ENCODE assay signal across 9 cellular contexts in genomic region chr12:1692221-1692620, GRCh38. TPM values are rescaled to one million over a fixed set of nuclear protein-coding genes. Genes with fewer than 3 reads are reported as not detected.
DNase-seq lines count a peak whose midpoint lies in the region; ATAC-seq and TF ChIP-seq lines count a peak whose summit lies in the region.
"Had no signal": no experiment of that assay in that cellular context is flagged by ENCODE, and none has a peak within 500 bp of the region (broad histone marks: within the 10 kb centered on the region; RNA-seq: fewer than 3 reads in every experiment).

No MANE protein-coding gene starts in this region.

- H3K4me1 ChIP-seq in liver (ENCODE audit: control insufficient read depth in 4 of 4, insufficient read depth in 4 of 4, low read length in 3 of 4) (peaks cover 1 to 27% (median 13%) of the 10 kb centered on the region in 4 donors), tibial nerve (peaks cover 0 to 57% (median 12%) of the 10 kb centered on the region in 4 donors)

- no peaks in the 10 kb centered on the region for H3K27me3 Mint-ChIP-seq in activated naive CD4-positive, alpha-beta T cell treated with anti-CD3 and anti-CD28 coated beads, Interleukin-2, amount 50 U/mL, for 24 hours

- peak overlapping the region; percentile 82 to 98 for H3K9ac ChIP-seq in liver (ENCODE audit: low read depth in 1 of 2, low read length in 2 of 2)

- 18% methylated on average over 4 of the region's 4 CpGs for WGBS in liver
- 17 to 18% methylated on average over 4 of the region's 4 CpGs for WGBS in tibial nerve, 2 donors

- peaks cover 0 to 2% (median 0%) of the 10 kb centered on the region in 4 donors for H3K36me3 ChIP-seq in liver (ENCODE audit: control insufficient read depth in 4 of 4, insufficient read depth in 3 of 4, low read depth in 1 of 4, low read length in 3 of 4)
- H3K36me3 ChIP-seq in tibial nerve: no peaks in the 10 kb centered on the region

- TF ChIP-seq RAD21 in liver (IDR thresholded peaks at IDR 0.05): no peak

- peaks cover 59% of the 10 kb centered on the region for H3K4me1 Mint-ChIP-seq in activated naive CD4-positive, alpha-beta T cell treated with anti-CD3 and anti-CD28 coated beads, Interleukin-2, amount 50 U/mL, for 24 hours

- H3K27ac ChIP-seq in liver (ENCODE audit: low read depth in 1 of 2, low read length in 2 of 2): peak overlapping the region; percentile 99
- peak overlapping the region in 3 of 4 donors; percentile 98 to 99 (median 98) for H3K27ac ChIP-seq in tibial nerve

- no peak for DNase-seq in activated naive CD4-positive, alpha-beta T cell treated with Interleukin-2 at 50 U/mL for 16 hours
- no peak for DNase-seq in activated naive CD4-positive, alpha-beta T cell treated with anti-CD3 and anti-CD28 coated beads, Interleukin-2, amount 50 U/mL, for 72 hours (ENCODE audit: low spot score in 2 of 2)
- DNase-seq in tibial nerve (ENCODE audit: low spot score in 2 of 2) (no peak), cerebellum (ENCODE audit: low spot score) (no peak)
- DNase-seq: occipital lobe had no signal

- no peak for TF ChIP-seq EP300 in tibial nerve (IDR thresholded peaks at IDR 0.05)

- H3K4me3 ChIP-seq in liver (ENCODE audit: low read depth in 1 of 3, low read length in 3 of 3): peak overlapping the region in 2 of 3 donors; percentile 74 to 84
- peak overlapping the region; percentile 9 to 99 (median 72) for H3K4me3 ChIP-seq in tibial nerve

- H3K9me3 ChIP-seq in liver (ENCODE audit: control insufficient read depth in 4 of 4, low read length in 3 of 4) (no peaks in the 10 kb centered on the region), tibial nerve (no peaks in the 10 kb centered on the region)

- TF ChIP-seq POLR2A in tibial nerve (IDR thresholded peaks at IDR 0.05): no peak

- peaks cover 2% of the 10 kb centered on the region for H3K36me3 Mint-ChIP-seq in activated naive CD4-positive, alpha-beta T cell treated with anti-CD3 and anti-CD28 coated beads, Interleukin-2, amount 50 U/mL, for 24 hours
- peaks cover 6 to 17% of the 10 kb centered on the region in 2 donors for H3K36me3 Mint-ChIP-seq in activated naive CD4-positive, alpha-beta T cell treated with anti-CD3 and anti-CD28 coated beads, Interleukin-2, amount 50 U/mL, for 72 hours

- TF ChIP-seq CTCF in liver (IDR thresholded peaks at IDR 0.05; ENCODE audit: low read depth, low read length, missing input control): no peak
- TF ChIP-seq CTCF in tibial nerve (IDR thresholded peaks at IDR 0.05): no peak

- H3K27ac Mint-ChIP-seq in activated naive CD4-positive, alpha-beta T cell treated with anti-CD3 and anti-CD28 coated beads, Interleukin-2, amount 50 U/mL, for 24 hours: peak overlapping the region; percentile 90
- H3K27ac Mint-ChIP-seq in activated naive CD4-positive, alpha-beta T cell treated with anti-CD3 and anti-CD28 coated beads, Interleukin-2, amount 50 U/mL, for 72 hours: peak overlapping the region; percentile 77 to 92

- ATAC-seq in activated naive CD4-positive, alpha-beta T cell treated with anti-CD3 and anti-CD28 coated beads, Interleukin-2, amount 50 U/mL, for 72 hours: no peak
- no peak for ATAC-seq in esophagus mucosa
- no peak for ATAC-seq in GM19455 (IDR thresholded peaks at IDR 0.05; ENCODE audit: unreplicated experiment)

- peak overlapping the region; percentile 95 for H3K4me3 Mint-ChIP-seq in activated naive CD4-positive, alpha-beta T cell treated with anti-CD3 and anti-CD28 coated beads, Interleukin-2, amount 50 U/mL, for 24 hours

- H3K9me3 Mint-ChIP-seq in activated naive CD4-positive, alpha-beta T cell treated with anti-CD3 and anti-CD28 coated beads, Interleukin-2, amount 50 U/mL, for 24 hours: no peaks in the 10 kb centered on the region
- H3K9me3 Mint-ChIP-seq in activated naive CD4-positive, alpha-beta T cell treated with anti-CD3 and anti-CD28 coated beads, Interleukin-2, amount 50 U/mL, for 72 hours: no peaks in the 10 kb centered on the region

- no peaks in the 10 kb centered on the region for H3K27me3 ChIP-seq in liver (ENCODE audit: control insufficient read depth in 4 of 4, insufficient read depth in 4 of 4, low read length in 3 of 4)
- no peaks in the 10 kb centered on the region for H3K27me3 ChIP-seq in tibial nerve

TF ChIP-seq in liver, 16 proteins besides CTCF, POLR2A, EP300 and RAD21:
- TF ChIP-seq HNF4A (conservative IDR thresholded peaks at IDR 0.05): peak in 1 of 2 donors; percentile 23
- TF ChIP-seq FOXA2 (IDR thresholded peaks at IDR 0.05): no peak

RNA-seq across cellular contexts. Expression of gene ADIPOR2, which starts 1.4 kb away (rescaled TPM):
- total RNA-seq in activated naive CD4-positive, alpha-beta T cell treated with anti-CD3 and anti-CD28 coated beads, Interleukin-2, amount 50 U/mL, for 72 hours: 10 to 100 TPM; 35.3 to 45.5 TPM
- total RNA-seq in liver (10 to 100 TPM; 42.5 to 68.3 TPM), tibial nerve (100 to 1,000 TPM in 1 of 4 donors, 10 to 100 TPM in 3; 66.6 to 123 (median 72.1) TPM), esophagus mucosa (50.5 TPM), cerebellum (33.8 TPM)
- 10 to 100 TPM; 26.6 to 40.8 TPM for polyA plus RNA-seq in liver
